Comparison of ENCODE assay signal across 12 cellular contexts in the genomic region with DNA sequence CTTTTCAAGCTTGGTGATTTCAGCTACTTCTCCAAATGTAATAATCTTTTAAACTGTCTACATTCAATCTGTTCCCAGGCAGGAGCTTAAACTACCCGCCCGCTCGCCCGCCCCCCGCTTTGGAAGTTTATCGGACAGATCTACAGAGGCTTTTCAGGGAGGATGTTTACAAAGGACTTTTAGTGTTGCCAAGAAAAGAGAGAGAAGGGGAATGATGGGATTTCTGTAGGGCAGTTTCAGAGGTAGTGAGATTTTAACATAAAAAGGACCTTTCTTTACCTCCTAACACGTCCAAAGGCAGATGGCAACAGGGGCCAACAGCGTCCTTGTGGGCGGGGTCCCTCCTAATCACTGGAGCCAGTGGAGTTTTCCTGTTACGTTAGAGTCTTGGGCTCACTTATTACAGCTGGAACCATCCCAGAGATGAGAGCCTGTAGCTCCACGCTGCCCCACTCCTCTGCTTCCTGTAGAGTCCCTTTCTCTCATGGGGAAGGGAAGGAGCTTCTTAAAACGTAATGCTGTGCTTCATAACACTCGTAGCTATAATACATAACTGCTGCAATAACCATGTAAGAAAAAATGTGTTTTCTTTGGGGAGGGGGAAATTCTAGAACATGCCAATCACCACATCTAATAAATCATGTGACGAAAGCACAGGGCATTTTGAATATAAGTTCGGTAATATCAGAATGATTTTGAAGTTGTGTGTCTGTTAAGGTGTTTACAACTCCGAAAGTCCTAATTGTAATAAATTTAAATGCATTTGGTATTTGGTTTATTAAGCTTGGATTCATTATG. TPM values are rescaled to one million over a fixed set of nuclear protein-coding genes. Genes with fewer than 3 reads are reported as not detected.
DNase-seq lines count a peak whose midpoint lies in the region; ATAC-seq and TF ChIP-seq lines count a peak whose summit lies in the region.
"Had no signal": no experiment of that assay in that cellular context is flagged by ENCODE, and none has a peak within 500 bp of the region (broad histone marks: within the 10 kb centered on the region; RNA-seq: fewer than 3 reads in every experiment).

No MANE protein-coding gene starts in this region.

- peak; percentile 55 for DNase-seq in BE2C
- peak; percentile 30 for DNase-seq in NCI-H510A (lab: John Stamatoyannopoulos, UW)
- DNase-seq in endothelial cell (ENCODE audit: low spot score) = no peak
- peak in 2 of 3 donors; percentile 35 to 44 for DNase-seq in mucosa of descending colon
- no peak for DNase-seq in activated T-cell treated with anti-CD3 and anti-CD28 coated beads, Interleukin-2, amount 50 U/mL, for 72 hours
- DNase-seq in inferior parietal cortex (ENCODE audit: extremely low spot score) = no peak
- DNase-seq in NCI-H446 treated with DMSO at 0.1 percent for 48 hours (lab: John Stamatoyannopoulos, UW) = no peak
- DNase-seq: activated T-cell treated with anti-CD3 and anti-CD28 coated beads, Interleukin-2, amount 50 U/mL, for 48 hours; GDM1; H7; NCI-H1048 had no signal

- TF ChIP-seq CTCF in BE2C (IDR thresholded peaks at IDR 0.05; ENCODE audit: low read depth, low read length) (no peak), endothelial cell (IDR thresholded peaks at IDR 0.05; ENCODE audit: unreplicated experiment) (no peak), mucosa of descending colon (IDR thresholded peaks at IDR 0.05) (no peak)

- no peaks in the 10 kb centered on the region for H3K9me3 Mint-ChIP-seq in endothelial cell (ENCODE audit: unreplicated experiment)
- no peaks in the 10 kb centered on the region for H3K9me3 Mint-ChIP-seq in activated T-cell treated with anti-CD3 and anti-CD28 coated beads, Interleukin-2, amount 50 U/mL, for 72 hours

- peak overlapping the region; percentile 76 for H3K27ac Mint-ChIP-seq in endothelial cell (ENCODE audit: unreplicated experiment)
- H3K27ac Mint-ChIP-seq in activated T-cell treated with anti-CD3 and anti-CD28 coated beads, Interleukin-2, amount 50 U/mL, for 72 hours = no peak overlapping the region

- H3K36me3 ChIP-seq in BE2C (no peaks in the 10 kb centered on the region), mucosa of descending colon (ENCODE audit: low read depth) (no peaks in the 10 kb centered on the region)

- H3K4me3 ChIP-seq in BE2C (ENCODE audit: low read depth, low read length) (peak overlapping the region; percentile 24), mucosa of descending colon (no peak overlapping the region)

- no peaks in the 10 kb centered on the region for H3K9me3 ChIP-seq in BE2C
- H3K9me3 ChIP-seq in mucosa of descending colon = no peaks in the 10 kb centered on the region

- intact Hi-C loops in mucosa of descending colon (cut with DNase I, micrococcal nuclease) = no loop called here

- H3K4me3 Mint-ChIP-seq in endothelial cell (ENCODE audit: unreplicated experiment) = no peak overlapping the region
- no peak overlapping the region for H3K4me3 Mint-ChIP-seq in activated T-cell treated with anti-CD3 and anti-CD28 coated beads, Interleukin-2, amount 50 U/mL, for 72 hours

- H3K27me3 Mint-ChIP-seq in endothelial cell (ENCODE audit: unreplicated experiment) = peaks cover 1% of the 10 kb centered on the region
- peaks cover 43% of the 10 kb centered on the region for H3K27me3 Mint-ChIP-seq in activated T-cell treated with anti-CD3 and anti-CD28 coated beads, Interleukin-2, amount 50 U/mL, for 72 hours (ENCODE audit: low read depth)

- peaks cover 45% of the 10 kb centered on the region for H3K4me1 Mint-ChIP-seq in endothelial cell (ENCODE audit: unreplicated experiment)
- H3K4me1 Mint-ChIP-seq in activated T-cell treated with anti-CD3 and anti-CD28 coated beads, Interleukin-2, amount 50 U/mL, for 72 hours (ENCODE audit: low read depth) = no peaks in the 10 kb centered on the region

- ATAC-seq in mucosa of descending colon (peak; percentile 47), HG03571 (IDR thresholded peaks at IDR 0.05; ENCODE audit: unreplicated experiment) (no peak)
- ATAC-seq in activated T-cell treated with anti-CD3 and anti-CD28 coated beads, Interleukin-2, amount 50 U/mL, for 72 hours (replicated peaks in 1 of 2) = no peak

- no peaks in the 10 kb centered on the region for H3K27me3 ChIP-seq in BE2C

- peaks cover 19% of the 10 kb centered on the region for H3K4me1 ChIP-seq in BE2C
- peaks cover 3% of the 10 kb centered on the region for H3K4me1 ChIP-seq in mucosa of descending colon (ENCODE audit: low read depth)

- H3K36me3 Mint-ChIP-seq in endothelial cell (ENCODE audit: low read depth, unreplicated experiment) = no peaks in the 10 kb centered on the region
- H3K36me3 Mint-ChIP-seq in activated T-cell treated with anti-CD3 and anti-CD28 coated beads, Interleukin-2, amount 50 U/mL, for 72 hours (ENCODE audit: insufficient read depth in 2 of 2) = no peaks in the 10 kb centered on the region

RNA-seq across cellular contexts. Expression of a gene that starts 30.9 kb away (rescaled TPM):
- 15.3 TPM for polyA plus RNA-seq in BE2C (2012; ENCODE audit: insufficient read depth, insufficient read length, low read depth)
- 40.3 TPM for total RNA-seq in endothelial cell (ENCODE audit: unreplicated experiment)
- total RNA-seq in mucosa of descending colon = 100 to 1,000 TPM in 1 of 3 donors, 10 to 100 TPM in 2; 60.9 to 116 (median 99.0) TPM
- total RNA-seq in activated T-cell treated with anti-CD3 and anti-CD28 coated beads, Interleukin-2, amount 50 U/mL, for 72 hours = under 1 TPM; 0.81 to 0.91 TPM

Comparison
In these comparisons a context has a peak if more than half of its experiments do, and no peak if none do; other contexts are left out.
1. DNase-seq: peak in BE2C (single experiment), NCI-H510A (single experiment) and mucosa of descending colon (2 of 3); none in endothelial cell (single experiment), activated T-cell treated with anti-CD3 and anti-CD28 coated beads, Interleukin-2, amount 50 U/mL, for 72 hours (0 of 2), inferior parietal cortex (single experiment) and NCI-H446 treated with DMSO at 0.1 percent for 48 hours (single experiment).
2. RNA of a gene that starts 30.9 kb away (total RNA-seq): 60.9 to 116 TPM in mucosa of descending colon and 40.3 TPM in endothelial cell (single experiment); 0.81 to 0.91 TPM in activated T-cell treated with anti-CD3 and anti-CD28 coated beads, Interleukin-2, amount 50 U/mL, for 72 hours; every median in the first group is over 10 times any median in the second.